ENCODE assay signal across 1 cellular context in the genomic region with DNA sequence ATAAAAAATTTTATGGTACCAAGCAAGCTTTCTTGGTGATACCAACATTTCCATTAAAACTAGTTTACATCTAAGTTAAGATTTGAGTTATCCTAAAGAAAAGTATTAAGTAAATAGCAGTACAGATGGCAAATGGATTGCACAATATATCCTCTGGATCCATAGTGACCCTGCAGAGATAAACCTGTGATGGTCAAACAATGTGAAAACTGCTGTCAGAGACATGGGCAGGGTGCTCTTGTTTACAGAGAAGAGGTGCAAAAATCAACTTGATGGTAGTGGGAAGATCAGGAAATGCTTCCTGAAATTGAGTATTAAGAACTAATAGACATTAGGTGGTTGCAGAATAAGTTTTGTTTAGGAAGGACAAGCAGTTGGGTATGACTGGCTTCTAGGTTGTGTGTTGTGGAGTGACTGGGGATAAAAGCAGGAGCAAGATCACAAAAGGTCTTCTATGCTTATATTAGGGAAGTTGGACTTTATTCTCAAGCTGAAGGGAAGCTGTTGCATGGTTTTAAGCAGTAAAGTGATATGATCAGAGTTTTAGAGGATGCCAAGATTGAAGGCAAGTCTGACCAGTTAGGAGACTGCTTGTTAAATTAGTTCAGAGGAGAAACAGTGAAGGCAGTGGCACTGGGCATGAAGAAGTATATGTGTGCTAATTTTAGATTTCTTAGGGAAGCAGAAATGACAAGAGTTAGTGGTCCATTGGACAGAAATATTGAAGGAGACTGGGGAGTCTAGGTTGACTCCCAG.
A peak's percentile ranks its signal among the peaks of the same experiment; 100 is the strongest.
TF ChIP-seq lines count a peak whose summit lies in the region.

No MANE protein-coding gene starts in this region.

TF ChIP-seq in HepG2, 621 proteins besides CTCF, POLR2A, EP300 and RAD21 (continued from another document and continues in another):
- TF ChIP-seq, protein P1, sequence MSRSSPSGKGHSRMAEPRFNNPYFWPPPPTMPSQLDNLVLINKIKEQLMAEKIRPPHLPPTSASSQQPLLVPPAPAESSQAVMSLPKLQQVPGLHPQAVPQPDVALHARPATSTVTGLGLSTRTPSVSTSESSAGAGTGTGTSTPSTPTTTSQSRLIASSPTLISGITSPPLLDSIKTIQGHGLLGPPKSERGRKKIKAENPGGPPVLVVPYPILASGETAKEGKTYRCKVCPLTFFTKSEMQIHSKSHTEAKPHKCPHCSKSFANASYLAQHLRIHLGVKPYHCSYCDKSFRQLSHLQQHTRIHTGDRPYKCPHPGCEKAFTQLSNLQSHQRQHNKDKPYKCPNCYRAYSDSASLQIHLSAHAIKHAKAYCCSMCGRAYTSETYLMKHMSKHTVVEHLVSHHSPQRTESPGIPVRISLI (CRISPR knock-in tag; IDR thresholded peaks at IDR 0.05; ENCODE audit: borderline replicate concordance): no peak
- TF ChIP-seq PRMT3 (CRISPR knock-in tag; IDR thresholded peaks at IDR 0.05; ENCODE audit: borderline replicate concordance, low read depth): no peak
- no peak for TF ChIP-seq SP2 (CRISPR knock-in tag; IDR thresholded peaks at IDR 0.05)
- TF ChIP-seq SYNCRIP (IDR thresholded peaks at IDR 0.05; ENCODE audit: insufficient read depth, low read depth, low read length): no peak
- TF ChIP-seq, protein P2, sequence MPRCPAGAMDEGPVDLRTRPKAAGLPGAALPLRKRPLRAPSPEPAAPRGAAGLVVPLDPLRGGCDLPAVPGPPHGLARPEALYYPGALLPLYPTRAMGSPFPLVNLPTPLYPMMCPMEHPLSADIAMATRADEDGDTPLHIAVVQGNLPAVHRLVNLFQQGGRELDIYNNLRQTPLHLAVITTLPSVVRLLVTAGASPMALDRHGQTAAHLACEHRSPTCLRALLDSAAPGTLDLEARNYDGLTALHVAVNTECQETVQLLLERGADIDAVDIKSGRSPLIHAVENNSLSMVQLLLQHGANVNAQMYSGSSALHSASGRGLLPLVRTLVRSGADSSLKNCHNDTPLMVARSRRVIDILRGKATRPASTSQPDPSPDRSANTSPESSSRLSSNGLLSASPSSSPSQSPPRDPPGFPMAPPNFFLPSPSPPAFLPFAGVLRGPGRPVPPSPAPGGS (CRISPR knock-in tag; IDR thresholded peaks at IDR 0.05): no peak
- TF ChIP-seq MAFG (CRISPR knock-in tag; IDR thresholded peaks at IDR 0.05): no peak
- no peak for TF ChIP-seq ZNF614 (CRISPR knock-in tag; IDR thresholded peaks at IDR 0.05; ENCODE audit: borderline replicate concordance)
- TF ChIP-seq MED13 (CRISPR knock-in tag; IDR thresholded peaks at IDR 0.05): no peak
- TF ChIP-seq ZSCAN20 (CRISPR knock-in tag; IDR thresholded peaks at IDR 0.05; ENCODE audit: borderline replicate concordance): no peak
- TF ChIP-seq ZBTB20 (CRISPR knock-in tag; IDR thresholded peaks at IDR 0.05; ENCODE audit: borderline replicate concordance, low read depth): peak; percentile 97; the same call in 1 of the 2 replicates
- no peak for TF ChIP-seq SRF (IDR thresholded peaks at IDR 0.05; ENCODE audit: low read depth, low read length)
- TF ChIP-seq, protein P3, sequence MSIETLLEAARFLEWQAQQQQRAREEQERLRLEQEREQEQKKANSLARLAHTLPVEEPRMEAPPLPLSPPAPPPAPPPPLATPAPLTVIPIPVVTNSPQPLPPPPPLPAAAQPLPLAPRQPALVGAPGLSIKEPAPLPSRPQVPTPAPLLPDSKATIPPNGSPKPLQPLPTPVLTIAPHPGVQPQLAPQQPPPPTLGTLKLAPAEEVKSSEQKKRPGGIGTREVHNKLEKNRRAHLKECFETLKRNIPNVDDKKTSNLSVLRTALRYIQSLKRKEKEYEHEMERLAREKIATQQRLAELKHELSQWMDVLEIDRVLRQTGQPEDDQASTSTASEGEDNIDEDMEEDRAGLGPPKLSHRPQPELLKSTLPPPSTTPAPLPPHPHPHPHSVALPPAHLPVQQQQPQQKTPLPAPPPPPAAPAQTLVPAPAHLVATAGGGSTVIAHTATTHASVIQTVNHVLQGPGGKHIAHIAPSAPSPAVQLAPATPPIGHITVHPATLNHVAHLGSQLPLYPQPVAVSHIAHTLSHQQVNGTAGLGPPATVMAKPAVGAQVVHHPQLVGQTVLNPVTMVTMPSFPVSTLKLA (IDR thresholded peaks at IDR 0.05): peak; percentile 28; the same call in 1 of the 2 replicates
- peak; percentile 69; the same call in 1 of the 2 replicates for TF ChIP-seq ZNF292 (CRISPR knock-in tag; IDR thresholded peaks at IDR 0.05; ENCODE audit: borderline replicate concordance, low read depth)
- TF ChIP-seq ZNF354B (CRISPR knock-in tag; IDR thresholded peaks at IDR 0.05): no peak
- TF ChIP-seq, protein P4, sequence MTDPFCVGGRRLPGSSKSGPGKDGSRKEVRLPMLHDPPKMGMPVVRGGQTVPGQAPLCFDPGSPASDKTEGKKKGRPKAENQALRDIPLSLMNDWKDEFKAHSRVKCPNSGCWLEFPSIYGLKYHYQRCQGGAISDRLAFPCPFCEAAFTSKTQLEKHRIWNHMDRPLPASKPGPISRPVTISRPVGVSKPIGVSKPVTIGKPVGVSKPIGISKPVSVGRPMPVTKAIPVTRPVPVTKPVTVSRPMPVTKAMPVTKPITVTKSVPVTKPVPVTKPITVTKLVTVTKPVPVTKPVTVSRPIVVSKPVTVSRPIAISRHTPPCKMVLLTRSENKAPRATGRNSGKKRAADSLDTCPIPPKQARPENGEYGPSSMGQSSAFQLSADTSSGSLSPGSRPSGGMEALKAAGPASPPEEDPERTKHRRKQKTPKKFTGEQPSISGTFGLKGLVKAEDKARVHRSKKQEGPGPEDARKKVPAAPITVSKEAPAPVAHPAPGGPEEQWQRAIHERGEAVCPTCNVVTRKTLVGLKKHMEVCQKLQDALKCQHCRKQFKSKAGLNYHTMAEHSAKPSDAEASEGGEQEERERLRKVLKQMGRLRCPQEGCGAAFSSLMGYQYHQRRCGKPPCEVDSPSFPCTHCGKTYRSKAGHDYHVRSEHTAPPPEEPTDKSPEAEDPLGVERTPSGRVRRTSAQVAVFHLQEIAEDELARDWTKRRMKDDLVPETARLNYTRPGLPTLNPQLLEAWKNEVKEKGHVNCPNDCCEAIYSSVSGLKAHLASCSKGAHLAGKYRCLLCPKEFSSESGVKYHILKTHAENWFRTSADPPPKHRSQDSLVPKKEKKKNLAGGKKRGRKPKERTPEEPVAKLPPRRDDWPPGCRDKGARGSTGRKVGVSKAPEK (CRISPR knock-in tag; IDR thresholded peaks at IDR 0.05; ENCODE audit: borderline replicate concordance): no peak
- TF ChIP-seq SAP130 (CRISPR knock-in tag; IDR thresholded peaks at IDR 0.05; ENCODE audit: low read depth): peak; percentile 87
- TF ChIP-seq, protein P5, sequence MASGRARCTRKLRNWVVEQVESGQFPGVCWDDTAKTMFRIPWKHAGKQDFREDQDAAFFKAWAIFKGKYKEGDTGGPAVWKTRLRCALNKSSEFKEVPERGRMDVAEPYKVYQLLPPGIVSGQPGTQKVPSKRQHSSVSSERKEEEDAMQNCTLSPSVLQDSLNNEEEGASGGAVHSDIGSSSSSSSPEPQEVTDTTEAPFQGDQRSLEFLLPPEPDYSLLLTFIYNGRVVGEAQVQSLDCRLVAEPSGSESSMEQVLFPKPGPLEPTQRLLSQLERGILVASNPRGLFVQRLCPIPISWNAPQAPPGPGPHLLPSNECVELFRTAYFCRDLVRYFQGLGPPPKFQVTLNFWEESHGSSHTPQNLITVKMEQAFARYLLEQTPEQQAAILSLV (CRISPR knock-in tag; IDR thresholded peaks at IDR 0.05; ENCODE audit: borderline replicate concordance): no peak
- TF ChIP-seq MAFF (IDR thresholded peaks at IDR 0.05; ENCODE audit: low read depth, low read length): no peak
- TF ChIP-seq NPAS2 (CRISPR knock-in tag; IDR thresholded peaks at IDR 0.05; ENCODE audit: borderline replicate concordance): no peak
- TF ChIP-seq MXD1 (CRISPR knock-in tag; IDR thresholded peaks at IDR 0.05): no peak
- 0 out of 2 replicates have a peak, but pooled peaks have one; percentile 19 for TF ChIP-seq MAX (IDR thresholded peaks at IDR 0.05)
- 0 out of 2 replicates have a peak, but pooled peaks have one; percentile 8 for TF ChIP-seq STAG1 (CRISPR knock-in tag; IDR thresholded peaks at IDR 0.05)
- no peak for TF ChIP-seq MTF2 (CRISPR knock-in tag; IDR thresholded peaks at IDR 0.05; ENCODE audit: borderline replicate concordance)
- TF ChIP-seq SNAPC4 (CRISPR knock-in tag; IDR thresholded peaks at IDR 0.05): no peak
- TF ChIP-seq SMARCC2 (IDR thresholded peaks at IDR 0.05): no peak
- TF ChIP-seq TRIM22 (IDR thresholded peaks at IDR 0.05): no peak
- TF ChIP-seq KLF6 (CRISPR knock-in tag; IDR thresholded peaks at IDR 0.05): no peak
- no peak for TF ChIP-seq ARHGAP35 (CRISPR knock-in tag; IDR thresholded peaks at IDR 0.05; ENCODE audit: borderline replicate concordance)
- TF ChIP-seq ZNF749 (CRISPR knock-in tag; IDR thresholded peaks at IDR 0.05; ENCODE audit: borderline replicate concordance): no peak
- no peak for TF ChIP-seq ZNF317 (CRISPR knock-in tag; IDR thresholded peaks at IDR 0.05)
- 0 out of 2 replicates have a peak, but pooled peaks have one; percentile 41 for TF ChIP-seq ZNF44 (CRISPR knock-in tag; IDR thresholded peaks at IDR 0.05)
- peak; percentile 75 for TF ChIP-seq NCOA2 (CRISPR knock-in tag; IDR thresholded peaks at IDR 0.05)
- no peak for TF ChIP-seq NAIF1 (CRISPR knock-in tag; IDR thresholded peaks at IDR 0.05; ENCODE audit: borderline replicate concordance)
- TF ChIP-seq ONECUT2 (CRISPR knock-in tag; IDR thresholded peaks at IDR 0.05): peak; percentile 63
- no peak for TF ChIP-seq ZNF230 (CRISPR knock-in tag; IDR thresholded peaks at IDR 0.05)
- TF ChIP-seq ZSCAN5A (CRISPR knock-in tag; IDR thresholded peaks at IDR 0.05; ENCODE audit: borderline replicate concordance): no peak
- TF ChIP-seq ZNF3 (CRISPR knock-in tag; IDR thresholded peaks at IDR 0.05): no peak
- TF ChIP-seq HCFC1 (IDR thresholded peaks at IDR 0.05; ENCODE audit: low read depth, low read length): no peak
- peak; percentile 73 for TF ChIP-seq RARA (CRISPR knock-in tag; IDR thresholded peaks at IDR 0.05)
- no peak for TF ChIP-seq RNF2 (conservative IDR thresholded peaks at IDR 0.05; ENCODE audit: low read depth)
- TF ChIP-seq TAF1 (CRISPR knock-in tag; IDR thresholded peaks at IDR 0.05): no peak
